ENCODE assay signal across 1 cellular context in genomic region chr17:18021372-18021771, GRCh38.
A peak's percentile ranks its signal among the peaks of the same experiment; 100 is the strongest.
TF ChIP-seq lines count a peak whose summit lies in the region.

No MANE protein-coding gene starts in this region.

TF ChIP-seq in IMR-90, 13 proteins besides CTCF, POLR2A, EP300 and RAD21:
- TF ChIP-seq BHLHE40 (IDR thresholded peaks at IDR 0.05; ENCODE audit: low read depth, low read length) (no peak), USF2 (IDR thresholded peaks at IDR 0.05; ENCODE audit: low read depth, low read length) (peak; percentile 57; the same call in 1 of the 2 replicates)
